Comparison of ENCODE assay signal across 14 cellular contexts in genomic region chr4:8886625-8887406, GRCh38. TPM values are rescaled to one million over a fixed set of nuclear protein-coding genes. Genes with fewer than 3 reads are reported as not detected.
DNase-seq lines count a peak whose midpoint lies in the region; ATAC-seq, FAIRE-seq and TF ChIP-seq lines count a peak whose summit lies in the region.
"Had no signal": no experiment of that assay in that cellular context is flagged by ENCODE, and none has a peak within 500 bp of the region (broad histone marks: within the 10 kb centered on the region; RNA-seq: fewer than 3 reads in every experiment).

No MANE protein-coding gene starts in this region.

- no peak overlapping the region for H2AFZ ChIP-seq in K562 (ENCODE audit: low read depth, low read length)

- TF ChIP-seq RAD21 in K562 (CRISPR knock-in tag; conservative IDR thresholded peaks at IDR 0.05 in 1 of 2, IDR thresholded peaks at IDR 0.05 in 1 of 2), result no peak

- TF ChIP-seq EP300 in K562 (IDR thresholded peaks at IDR 0.05; ENCODE audit: low read length) (no peak), gastroesophageal sphincter (IDR thresholded peaks at IDR 0.05) (no peak)

- FAIRE-seq in K562 (lab: Jason Lieb, UNC), result no peak
- FAIRE-seq: colon had no signal

- TF ChIP-seq CTCF in DOHH2 (IDR thresholded peaks at IDR 0.05; ENCODE audit: low read depth, low read length, poor library complexity, severe bottlenecking) (peak; percentile 62), K562 (IDR thresholded peaks at IDR 0.05 in 2 of 3, conservative IDR thresholded peaks at IDR 0.05 in 1 of 3; ENCODE audit: insufficient read depth in 2 of 3, low read depth in 1 of 3, low read length in 3 of 3) (peak; percentile 33 to 66 (median 38); a peak in 5 of 6 replicates), nephron progenitor cell (IDR thresholded peaks at IDR 0.05) (peak; percentile 44), gastroesophageal sphincter (IDR thresholded peaks at IDR 0.05) (no peak)

- no peaks in the 10 kb centered on the region for H3K27me3 ChIP-seq in DOHH2 (ENCODE audit: control insufficient read depth, low read length)
- peaks cover 0 to 15% of the 10 kb centered on the region in 2 experiments; a peak in 3 of 5 replicates for H3K27me3 ChIP-seq in K562 (ENCODE audit: control insufficient read depth in 2 of 2, insufficient read depth in 2 of 2, low read length in 2 of 2)
- H3K27me3 ChIP-seq in gastroesophageal sphincter, result peaks cover 89% of the 10 kb centered on the region

- H3K27ac ChIP-seq in DOHH2 (ENCODE audit: low read depth, low read length), result no peak overlapping the region
- no peak overlapping the region for H3K27ac ChIP-seq in K562 (ENCODE audit: extremely low read depth, low read depth, low read length)
- H3K27ac ChIP-seq in gastroesophageal sphincter, result no peak overlapping the region

- no peak overlapping the region for H3K9ac ChIP-seq in K562 (ENCODE audit: insufficient read depth in 1 of 2, low read depth in 2 of 2, low read length in 2 of 2)

- no peaks in the 10 kb centered on the region for H3F3A ChIP-seq in DOHH2 (ENCODE audit: control insufficient read depth, insufficient read depth)

- peaks cover 99% of the 10 kb centered on the region for H3K27me3 Mint-ChIP-seq in nephron progenitor cell (ENCODE audit: low read depth, poor library complexity)

- H3K36me3 ChIP-seq in DOHH2 (ENCODE audit: control insufficient read depth, low read length), result no peaks in the 10 kb centered on the region
- no peaks in the 10 kb centered on the region for H3K36me3 ChIP-seq in K562 (ENCODE audit: control insufficient read depth, insufficient read depth, low read length)
- H3K36me3 ChIP-seq in gastroesophageal sphincter, result no peaks in the 10 kb centered on the region

- CTCF ChIA-PET in K562 (lab: Yijun Ruan, JAX; ENCODE audit: low intra/inter-chr PET ratio), result no interaction called here

- H3K4me3 Mint-ChIP-seq in nephron progenitor cell, result no peak overlapping the region
- H3K4me3 Mint-ChIP-seq: activated CD4-positive, alpha-beta memory T cell treated with anti-CD3 and anti-CD28 coated beads, Interleukin-2, amount 10 ng/mL, durations not matched to agents 7 days and 5 days; naive thymus-derived CD8-positive, alpha-beta T cell had no signal

- H3K36me3 Mint-ChIP-seq in nephron progenitor cell (ENCODE audit: low read depth), result no peaks in the 10 kb centered on the region

- H3K4me3 ChIP-seq in DOHH2 (ENCODE audit: low read length), result no peak overlapping the region
- no peak overlapping the region for H3K4me3 ChIP-seq in K562
- H3K4me3 ChIP-seq in gastroesophageal sphincter, result no peak overlapping the region

- ATAC-seq in K562 (no peak), gastroesophageal sphincter (no peak), GM18519 (IDR thresholded peaks at IDR 0.05; ENCODE audit: low FRiP score, unreplicated experiment) (no peak)
- ATAC-seq: naive thymus-derived CD8-positive, alpha-beta T cell had no signal

- POLR2A ChIA-PET in K562 (lab: Yijun Ruan, JAX), result no interaction called here

- intact Hi-C loops in K562 (cut with micrococcal nuclease), result loop anchor here (5.0 kb wide), 1 partner anchor 200 kb away; no protein-coding TSS in a partner anchor

- no TSS peak for BruUV-seq in K562 (replicated peaks; lab: Mats Ljungman, UMichigan)

- H3K9me3 Mint-ChIP-seq in nephron progenitor cell, result peaks cover 7% of the 10 kb centered on the region

- in situ Hi-C loops in K562 (cut with MboI), result no loop called here

- H3K4me1 Mint-ChIP-seq in nephron progenitor cell, result peaks cover 6% of the 10 kb centered on the region
- H3K4me1 Mint-ChIP-seq: activated CD4-positive, alpha-beta memory T cell treated with anti-CD3 and anti-CD28 coated beads, Interleukin-2, amount 10 ng/mL, durations not matched to agents 7 days and 5 days had no signal

- H3K9me1 ChIP-seq in K562 (ENCODE audit: control insufficient read depth, insufficient read depth, low read length), result no peaks in the 10 kb centered on the region

- DNase-seq in HT-29 (ENCODE audit: low spot score), result peak; percentile 22
- peak in 3 of 4 experiments; percentile 3 to 60 (median 51) for DNase-seq in K562 (ENCODE audit: extremely low read depth in 1 of 4, low spot score in 3 of 4)
- DNase-seq in nephron progenitor cell, result no peak
- no peak for DNase-seq in activated CD4-positive, alpha-beta T cell treated with anti-CD3 and anti-CD28 coated beads for 4 hours
- DNase-seq in NCI-H1105 (lab: John Stamatoyannopoulos, UW), result no peak
- DNase-seq: activated CD4-positive, alpha-beta memory T cell treated with anti-CD3 and anti-CD28 coated beads, Interleukin-2, amount 10 ng/mL, durations not matched to agents 7 days and 5 days; activated naive CD4-positive, alpha-beta T cell; Kasumi-1; naive thymus-derived CD8-positive, alpha-beta T cell had no signal

- H3K27ac Mint-ChIP-seq in nephron progenitor cell, result no peak overlapping the region
- H3K27ac Mint-ChIP-seq: activated CD4-positive, alpha-beta memory T cell treated with anti-CD3 and anti-CD28 coated beads, Interleukin-2, amount 10 ng/mL, durations not matched to agents 7 days and 5 days had no signal

- H4K20me1 ChIP-seq in DOHH2 (ENCODE audit: control insufficient read depth, insufficient read depth, low read depth, low read length) (no peaks in the 10 kb centered on the region), K562 (replicated peaks; ENCODE audit: control insufficient read depth, insufficient read depth, low read length) (no peaks in the 10 kb centered on the region)

- WGBS in K562 (ENCODE audit: insufficient coverage, low coverage, missing lambda C conversion rate), result 14% methylated on average over 9 of the region's 10 CpGs
- WGBS in gastroesophageal sphincter (ENCODE audit: low coverage in 1 of 2), 2 donors, result 82 to 89% methylated on average over 2 to 6 of the region's 10 CpGs

- H3K9me3 ChIP-seq in DOHH2 (ENCODE audit: control insufficient read depth, insufficient read depth, low read length) (peaks cover 7% of the 10 kb centered on the region; the same call in 1 of the 2 replicates), K562 (replicated peaks; ENCODE audit: control insufficient read depth, insufficient read depth, low read depth, low read length) (no peaks in the 10 kb centered on the region), gastroesophageal sphincter (peaks cover 0 to 8% (median 0%) of the 10 kb centered on the region in 3 donors)

- no peaks in the 10 kb centered on the region for H3K4me1 ChIP-seq in DOHH2 (ENCODE audit: control insufficient read depth, low read length)
- no peaks in the 10 kb centered on the region for H3K4me1 ChIP-seq in K562 (replicated peaks in 1 of 2; ENCODE audit: control insufficient read depth in 2 of 2, insufficient read depth in 2 of 2, low read length in 2 of 2)
- H3K4me1 ChIP-seq in gastroesophageal sphincter, result peaks cover 0 to under 1% (median 0%) of the 10 kb centered on the region in 3 donors

- H3K79me2 ChIP-seq in DOHH2 (ENCODE audit: control insufficient read depth, low read length) (no peaks in the 10 kb centered on the region), K562 (ENCODE audit: control insufficient read depth, insufficient read depth, low read length) (no peaks in the 10 kb centered on the region)

- TF ChIP-seq POLR2A in K562 (conservative IDR thresholded peaks at IDR 0.05), result no peak
- no peak for TF ChIP-seq POLR2A in gastroesophageal sphincter (IDR thresholded peaks at IDR 0.05)

- no peaks in the 10 kb centered on the region for H3K9me2 ChIP-seq in DOHH2 (replicated peaks; ENCODE audit: control insufficient read depth, low read length)

- H3K4me2 ChIP-seq in DOHH2 (ENCODE audit: low read length) (no peak overlapping the region), K562 (ENCODE audit: insufficient read depth, low read length) (no peak overlapping the region)

TF ChIP-seq in K562, 482 proteins besides CTCF, POLR2A, EP300 and RAD21:
- TF ChIP-seq SIN3B (IDR thresholded peaks at IDR 0.05; ENCODE audit: low read depth) (no peak), CBX3 (IDR thresholded peaks at IDR 0.05; ENCODE audit: borderline replicate concordance in 1 of 2, low read length in 2 of 2) (0 out of 3 replicates have a peak, but pooled peaks of 1 of the 2 experiments have one; percentile 29)

RNA-seq across cellular contexts. Expression of gene HMX1, which starts 15.2 kb away (rescaled TPM):
- not detected in 2 replicates for total RNA-seq in HT-29 (2014; rRNA removed; shearing (Covaris generic))
- total RNA-seq in K562 (2011; cell fraction: chromatin; rRNA removed; ENCODE audit: low replicate concordance), result not detected in 2 replicates
- not detected in 2 replicates for total RNA-seq in K562 (2011; cell fraction: nucleolus; rRNA removed)
- total RNA-seq in K562 (2011; cell fraction: nucleoplasm; rRNA removed), result not detected in 2 replicates
- total RNA-seq in K562 (2014; rRNA removed), result not detected in 2 replicates
- not detected in 2 replicates for total RNA-seq in K562 (2014; rRNA removed; fragmentation: Illumina TruSeq; extraction: Trizol)
- total RNA-seq in K562 (2015; rRNA removed; fragmentation: Illumina TruSeq; extraction: Trizol), result not detected in 2 replicates
- total RNA-seq in K562 (2021), result not detected in 2 replicates
- not detected in 2 replicates for polyA plus RNA-seq in K562 (2011; rRNA removed)
- not detected in 2 replicates for polyA plus RNA-seq in K562 (2011; cell fraction: cytosol; rRNA removed)
- not detected in 2 replicates for polyA plus RNA-seq in K562 (2011; cell fraction: nucleus; rRNA removed)
- not detected in 2 replicates for polyA plus RNA-seq in K562 (2012)
- not detected in 2 replicates for polyA plus RNA-seq in K562 (2014; fragmentation: Illumina TruSeq; extraction: Trizol)
- polyA plus RNA-seq in K562 (2014; fragmentation: Nextera tagmentation; extraction: Ambion mirVana), result not detected
- not detected in 2 replicates for polyA plus RNA-seq in K562 (2014; rRNA removed)
- not detected in 2 replicates for polyA minus RNA-seq in K562 (2011; rRNA and poly(A)+ RNA removed)
- polyA minus RNA-seq in K562 (2011; cell fraction: cytosol; rRNA and poly(A)+ RNA removed), result not detected in 2 replicates
- polyA minus RNA-seq in K562 (2011; cell fraction: nucleus; rRNA and poly(A)+ RNA removed), result not detected in 2 replicates
- not detected for total RNA-seq in gastroesophageal sphincter
- total RNA-seq: activated CD4-positive, alpha-beta memory T cell treated with anti-CD3 and anti-CD28 coated beads, Interleukin-2, amount 10 ng/mL, durations not matched to agents 7 days and 5 days; naive thymus-derived CD8-positive, alpha-beta T cell; T-helper 1 cell treated with Interleukin-12 subunit alpha and Interleukin-12 subunit beta and Interleukin-4 antibody, amounts not matched to agents 30 ng/mL and 1 ng/mL, for 36 hours had no signal
- polyA plus RNA-seq: naive thymus-derived CD8-positive, alpha-beta T cell had no signal

Comparison
In these comparisons a context has a peak if more than half of its experiments do, and no peak if none do; other contexts are left out.
1. CTCF ChIP-seq: peak in DOHH2 (single experiment), K562 (3 of 3) and nephron progenitor cell (single experiment); none in gastroesophageal sphincter (0 of 4).
2. DNase-seq: peak in HT-29 (single experiment) and K562 (3 of 4); none in nephron progenitor cell (single experiment), activated CD4-positive, alpha-beta T cell treated with anti-CD3 and anti-CD28 coated beads for 4 hours (0 of 2) and NCI-H1105 (single experiment).